8 cellular contexts compared by ENCODE assay signal in genomic region chr20:1466211-1467081, GRCh38. TPM values are rescaled to one million over a fixed set of nuclear protein-coding genes. Genes with fewer than 3 reads are reported as not detected.
A peak's percentile ranks its signal among the peaks of the same experiment; 100 is the strongest.
DNase-seq lines count a peak whose midpoint lies in the region; ATAC-seq lines count a peak whose summit lies in the region.

TSS of gene NSFL1C (minus strand) at chr20:1466849. CDS start at chr20:1466824, 25 bp downstream.

- H3K27me3 ChIP-seq in mesenchymal stem cell (ENCODE audit: control insufficient read depth in 1 of 2, insufficient read depth in 1 of 2, low read length in 2 of 2): no peaks in the 10 kb centered on the region

- H3K4me3 Mint-ChIP-seq in effector memory CD8-positive, alpha-beta T cell: peak within 1 kb of the TSS; percentile 83

- H3K36me3 ChIP-seq in mesenchymal stem cell (ENCODE audit: control insufficient read depth in 1 of 2, insufficient read depth in 2 of 2, low read depth in 1 of 2, low read length in 2 of 2): peaks cover 7 to 37% of the 10 kb centered on the region in 2 experiments

- CTCF ChIA-PET in activated CD8-positive, alpha-beta memory T cell treated with anti-CD3 and anti-CD28 coated beads for 36 hours (lab: Charles Lee): interaction anchor here (0.8 to 2.5 kb wide), 13 partner anchors 9 to 310 kb away, joined by 3 to 10 read pairs (median 4); no protein-coding TSS in a partner anchor

- H2BK12ac ChIP-seq in mesenchymal stem cell (ENCODE audit: low read length in 2 of 2): peak within 1 kb of the TSS in 1 of 2 experiments; percentile 11

- H3K4me1 Mint-ChIP-seq in effector memory CD8-positive, alpha-beta T cell (ENCODE audit: low read depth in 2 of 2): peaks cover 25 to 26% of the 10 kb centered on the region in 2 donors

- peak within 1 kb of the TSS; percentile 94 to 96 for H3K18ac ChIP-seq in mesenchymal stem cell (ENCODE audit: low read depth in 1 of 2, low read length in 2 of 2)

- H2BK120ac ChIP-seq in mesenchymal stem cell (ENCODE audit: low read depth, low read length): peak within 1 kb of the TSS; percentile 45

- peaks cover 22% of the 10 kb centered on the region for H3K4me1 ChIP-seq in mesenchymal stem cell (ENCODE audit: control insufficient read depth, insufficient read depth, low read depth, low read length)

- ATAC-seq in GM19468 (IDR thresholded peaks at IDR 0.05; ENCODE audit: extremely low read depth, unreplicated experiment): peak; percentile 65
- ATAC-seq in effector memory CD8-positive, alpha-beta T cell (replicated peaks): peak; percentile 95

- peak within 1 kb of the TSS; percentile 74 for H2BK15ac ChIP-seq in mesenchymal stem cell (ENCODE audit: low read depth, poor library complexity, severe bottlenecking)

- H3K27ac Mint-ChIP-seq in effector memory CD8-positive, alpha-beta T cell: peak within 1 kb of the TSS; percentile 84 to 90

- H2BK5ac ChIP-seq in mesenchymal stem cell (ENCODE audit: low read depth, low read length, poor library complexity, severe bottlenecking): peak within 1 kb of the TSS; percentile 59

- H3K4me3 ChIP-seq in mesenchymal stem cell (ENCODE audit: insufficient read depth in 1 of 2, low read depth in 1 of 2, low read length in 2 of 2): peak within 1 kb of the TSS; percentile 92 to 99

- H2AK5ac ChIP-seq in mesenchymal stem cell (ENCODE audit: low read length, severe bottlenecking): peak within 1 kb of the TSS; percentile 17

- H3K9ac ChIP-seq in mesenchymal stem cell (ENCODE audit: low read length): peak within 1 kb of the TSS; percentile 94

- under 1% methylated on average over 98 of the region's 104 CpGs for WGBS in mesenchymal stem cell

- H2AFZ ChIP-seq in mesenchymal stem cell (ENCODE audit: low read depth, low read length): peak within 1 kb of the TSS; percentile 87

- H4K8ac ChIP-seq in mesenchymal stem cell (ENCODE audit: low read length): peak within 1 kb of the TSS; percentile 90

- H3K9me3 ChIP-seq in mesenchymal stem cell (ENCODE audit: control insufficient read depth, low read length): no peaks in the 10 kb centered on the region

- POLR2A ChIA-PET in activated CD8-positive, alpha-beta memory T cell treated with anti-CD3 and anti-CD28 coated beads for 36 hours (lab: Charles Lee): interaction anchor here (0.5 kb wide), 1 partner anchor 316 kb away, joined by 6 read pairs; no protein-coding TSS in a partner anchor

- peak within 1 kb of the TSS in 1 of 2 experiments; percentile 94 for H3K23ac ChIP-seq in mesenchymal stem cell (ENCODE audit: low read length in 2 of 2)

- peaks cover 5% of the 10 kb centered on the region for H3K36me3 Mint-ChIP-seq in effector memory CD8-positive, alpha-beta T cell (ENCODE audit: insufficient read depth)

- peak within 1 kb of the TSS in 1 of 2 experiments; percentile 56 for H3K4ac ChIP-seq in mesenchymal stem cell (ENCODE audit: low read depth in 1 of 2, low read length in 2 of 2)

- peaks cover 7 to 23% of the 10 kb centered on the region in 2 donors for H3K27me3 Mint-ChIP-seq in effector memory CD8-positive, alpha-beta T cell

- H3K14ac ChIP-seq in mesenchymal stem cell (ENCODE audit: low read length in 2 of 2): peak within 1 kb of the TSS in 1 of 2 experiments; percentile 96

- H4K91ac ChIP-seq in mesenchymal stem cell (ENCODE audit: low read length): peak within 1 kb of the TSS; percentile 93

- no peaks in the 10 kb centered on the region for H3K9me3 Mint-ChIP-seq in effector memory CD8-positive, alpha-beta T cell

- DNase-seq in COLO668 (lab: John Stamatoyannopoulos, UW; ENCODE audit: unreplicated experiment) (peak; percentile 98), HT-29 (ENCODE audit: low spot score) (peak; percentile 95), mesenchymal stem cell (peak; percentile 92)
- peak; percentile 92 for DNase-seq in NK-92 treated with Interleukin-12 subunit alpha and Interleukin-12 subunit beta, amount 100 ng/mL, for 24 hours (lab: John Stamatoyannopoulos, UW)
- DNase-seq in effector memory CD8-positive, alpha-beta T cell: peak; percentile 98 to 99 (median 99)
- peak; percentile 97 for DNase-seq in stimulated activated CD8-positive, alpha-beta memory T cell treated with anti-CD3 and anti-CD28 coated beads, Interleukin-12 subunit alpha, Interleukin-12 subunit beta, amount 100 ng/mL, for 4 hours (ENCODE audit: low read depth)

- peak within 1 kb of the TSS; percentile 23 for H3K27ac ChIP-seq in mesenchymal stem cell (ENCODE audit: low read length, poor library complexity, severe bottlenecking)

- H3K79me1 ChIP-seq in mesenchymal stem cell (replicated peaks; ENCODE audit: low read length, poor library complexity, severe bottlenecking): peaks cover 12% of the 10 kb centered on the region

- peak within 1 kb of the TSS; percentile 78 for H3K4me2 ChIP-seq in mesenchymal stem cell (ENCODE audit: low read length, poor library complexity, severe bottlenecking)

RNA-seq across cellular contexts. Expression of gene NSFL1C, which starts in this region (rescaled TPM):
- 38.6 and 39.9 TPM in 2 replicates for total RNA-seq in HT-29 (2014; rRNA removed; shearing (Covaris generic))
- total RNA-seq in activated CD8-positive, alpha-beta memory T cell treated with anti-CD3 and anti-CD28 coated beads for 36 hours: 10 to 100 TPM; 89.5 to 91.3 TPM
- 50.4 TPM for polyA plus RNA-seq in mesenchymal stem cell (2013, experiment 1 of 2)
- 52.6 TPM for polyA plus RNA-seq in mesenchymal stem cell (2013, experiment 2 of 2)

Comparison
In these comparisons a context has a peak if more than half of its experiments do, and no peak if none do; other contexts are left out.
1. Peak in every context shown above with its lines: DNase-seq, ATAC-seq, H3K4me3 ChIP-seq and H3K27ac ChIP-seq.